Comparison of ENCODE assay signal across 17 cellular contexts in genomic region chr6:154590770-154591169, GRCh38.
A peak's percentile ranks its signal among the peaks of the same experiment; 100 is the strongest.
DNase-seq lines count a peak whose midpoint lies in the region; ATAC-seq and TF ChIP-seq lines count a peak whose summit lies in the region.
"Had no signal": no experiment of that assay in that cellular context is flagged by ENCODE, and none has a peak within 500 bp of the region (broad histone marks: within the 10 kb centered on the region; RNA-seq: fewer than 3 reads in every experiment).

No MANE protein-coding gene starts in this region.

- 49% methylated on average over 4 of the region's 4 CpGs for WGBS in prostate gland

- no peak for ATAC-seq in GM18873 (IDR thresholded peaks at IDR 0.05; ENCODE audit: low FRiP score, unreplicated experiment)
- ATAC-seq: Right ventricle myocardium inferior had no signal

- intact Hi-C loops in prostate gland (cut with DNase I): no loop called here

- H3K4me1 ChIP-seq in prostate gland (replicated peaks): no peaks in the 10 kb centered on the region
- no peaks in the 10 kb centered on the region for H3K4me1 ChIP-seq in effector memory CD4-positive, alpha-beta T cell (ENCODE audit: control insufficient read depth, insufficient read depth, low read length, poor library complexity, severe bottlenecking)
- H3K4me1 ChIP-seq: BLaER1 had no signal

- TF ChIP-seq POLR2A in prostate gland (IDR thresholded peaks at IDR 0.05): no peak

- no peaks in the 10 kb centered on the region for H3K9me3 ChIP-seq in prostate gland
- H3K9me3 ChIP-seq in effector memory CD4-positive, alpha-beta T cell (ENCODE audit: control insufficient read depth, low read length): no peaks in the 10 kb centered on the region
- H3K9me3 ChIP-seq: BLaER1, sigmoid colon had no signal

- DNase-seq in NCI-H1092 treated with DMSO at 0.1 percent for 48 hours (lab: John Stamatoyannopoulos, UW) (peak; percentile 99), NCI-H2029 treated with DMSO at 0.1 percent for 48 hours (lab: John Stamatoyannopoulos, UW) (peak; percentile 98), NCI-H748 treated with DMSO at 0.1 percent for 48 hours (lab: John Stamatoyannopoulos, UW) (peak; percentile 99), prostate gland (ENCODE audit: low spot score) (peak; percentile 34)
- DNase-seq in activated CD4-positive, CD25-positive, alpha-beta regulatory T cell treated with anti-CD3 and anti-CD28 coated beads, Interleukin-2, amount 50 U/mL, for 72 hours: no peak
- DNase-seq in effector memory CD4-positive, alpha-beta T cell: no peak
- DNase-seq: activated CD4-positive, alpha-beta T cell treated with anti-CD3 and anti-CD28 coated beads for 1 hour; activated CD8-positive, alpha-beta memory T cell treated with anti-CD3 and anti-CD28 coated beads, Interleukin-2, amount 50 U/mL, for 48 hours; activated naive CD4-positive, alpha-beta T cell treated with Interleukin-2 at 50 U/mL for 16 hours; erythroblast; H7; sigmoid colon; stimulated activated CD4-positive, alpha-beta T cell treated with anti-CD3 and anti-CD28 coated beads, Interleukin-4, amount 100 ng/mL, for 1 hour had no signal

- no peak for TF ChIP-seq CTCF in prostate gland (IDR thresholded peaks at IDR 0.05)

- H3K27me3 ChIP-seq in prostate gland (replicated peaks; ENCODE audit: insufficient read depth): no peaks in the 10 kb centered on the region
- no peaks in the 10 kb centered on the region for H3K27me3 ChIP-seq in effector memory CD4-positive, alpha-beta T cell (replicated peaks; ENCODE audit: control insufficient read depth, insufficient read depth, low read length, poor library complexity, severe bottlenecking)
- H3K27me3 ChIP-seq: BLaER1, sigmoid colon had no signal

- no peak overlapping the region for H3K4me3 ChIP-seq in prostate gland
- H3K4me3 ChIP-seq in effector memory CD4-positive, alpha-beta T cell (ENCODE audit: insufficient read depth, low read depth, low read length, poor library complexity, severe bottlenecking): no peak overlapping the region
- H3K4me3 ChIP-seq: BLaER1, coronary artery, sigmoid colon had no signal

- no peak overlapping the region for H3K27ac ChIP-seq in prostate gland
- H3K27ac ChIP-seq in effector memory CD4-positive, alpha-beta T cell (ENCODE audit: insufficient read depth, low read length, poor library complexity, severe bottlenecking): no peak overlapping the region
- H3K27ac ChIP-seq: BLaER1, coronary artery had no signal

- H3K36me3 ChIP-seq in prostate gland: no peaks in the 10 kb centered on the region
- H3K36me3 ChIP-seq in effector memory CD4-positive, alpha-beta T cell (ENCODE audit: control insufficient read depth, insufficient read depth, low read length): no peaks in the 10 kb centered on the region
- H3K36me3 ChIP-seq: BLaER1, sigmoid colon had no signal

Comparison
In these comparisons a context has a peak if more than half of its experiments do, and no peak if none do; other contexts are left out.
1. DNase-seq: peak in NCI-H1092 treated with DMSO at 0.1 percent for 48 hours (single experiment), NCI-H2029 treated with DMSO at 0.1 percent for 48 hours (single experiment), NCI-H748 treated with DMSO at 0.1 percent for 48 hours (single experiment) and prostate gland (single experiment); none in activated CD4-positive, CD25-positive, alpha-beta regulatory T cell treated with anti-CD3 and anti-CD28 coated beads, Interleukin-2, amount 50 U/mL, for 72 hours (single experiment) and effector memory CD4-positive, alpha-beta T cell (0 of 3).